In the genomic region with DNA sequence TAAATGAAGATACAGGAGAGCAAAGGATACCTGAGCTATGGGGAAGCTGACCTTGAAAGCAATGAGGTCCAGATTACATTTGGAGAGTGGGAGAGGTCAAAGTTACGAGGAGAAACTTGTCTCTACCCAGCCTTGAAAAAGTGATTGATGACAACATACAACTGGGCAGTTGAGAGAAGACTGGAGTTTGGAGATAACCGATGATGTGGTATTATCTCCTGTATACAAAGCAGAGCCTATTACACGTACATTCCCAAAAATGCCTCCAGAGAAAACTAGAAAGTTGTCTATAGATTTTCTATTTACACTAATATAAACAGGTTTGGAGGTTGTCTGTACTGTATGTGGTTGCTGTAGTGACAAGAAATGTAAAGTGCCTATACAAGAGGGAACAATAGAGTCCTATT, we compare ENCODE assay signal across 1 cellular context.
TF ChIP-seq lines count a peak whose summit lies in the region.

No MANE protein-coding gene starts in this region.

TF ChIP-seq in K562, 482 proteins besides CTCF, POLR2A, EP300 and RAD21 (continued from another document and continues in another):
- TF ChIP-seq, protein P1, sequence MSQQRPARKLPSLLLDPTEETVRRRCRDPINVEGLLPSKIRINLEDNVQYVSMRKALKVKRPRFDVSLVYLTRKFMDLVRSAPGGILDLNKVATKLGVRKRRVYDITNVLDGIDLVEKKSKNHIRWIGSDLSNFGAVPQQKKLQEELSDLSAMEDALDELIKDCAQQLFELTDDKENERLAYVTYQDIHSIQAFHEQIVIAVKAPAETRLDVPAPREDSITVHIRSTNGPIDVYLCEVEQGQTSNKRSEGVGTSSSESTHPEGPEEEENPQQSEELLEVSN (IDR thresholded peaks at IDR 0.05; ENCODE audit: borderline replicate concordance in 1 of 2, extremely low read depth in 1 of 2, insufficient read depth in 1 of 2, insufficient read length in 1 of 2, low read depth in 1 of 2, low read length in 1 of 2, poor library complexity in 1 of 2, severe bottlenecking in 1 of 2), result no peak
- TF ChIP-seq TEAD1 (CRISPR knock-in tag; IDR thresholded peaks at IDR 0.05) (peak; percentile 39 to 80; a peak in 2 of 4 replicates), BHLHE40 (IDR thresholded peaks at IDR 0.05; ENCODE audit: low read length) (peak; percentile 27; the same call in 1 of the 2 replicates), SP1 (CRISPR knock-in tag; IDR thresholded peaks at IDR 0.05) (no peak), SMARCB1 (IDR thresholded peaks at IDR 0.05; ENCODE audit: insufficient read length, low read depth) (no peak), NR2C1 (IDR thresholded peaks at IDR 0.05) (peak; percentile 82), NR2C1 (tag; IDR thresholded peaks at IDR 0.05) (peak; percentile 90), HCFC1 (IDR thresholded peaks at IDR 0.05; ENCODE audit: low read depth, low read length) (no peak), ZNF586 (CRISPR knock-in tag; conservative IDR thresholded peaks at IDR 0.05) (no peak), KLF10 (CRISPR knock-in tag; IDR thresholded peaks at IDR 0.05) (no peak), LCOR (CRISPR knock-in tag; IDR thresholded peaks at IDR 0.05) (peak; percentile 79), CAMTA2 (CRISPR knock-in tag; conservative IDR thresholded peaks at IDR 0.05) (no peak), NR2F6 (CRISPR knock-in tag; IDR thresholded peaks at IDR 0.05) (no peak), KDM1A (IDR thresholded peaks at IDR 0.05) (peak; percentile 98), JUND (IDR thresholded peaks at IDR 0.05; ENCODE audit: borderline replicate concordance, low read depth, low read length) (peak; percentile 90), JUND (tag; IDR thresholded peaks at IDR 0.05; ENCODE audit: borderline replicate concordance, low read depth, low read length) (peak; percentile 81; the same call in 1 of the 3 replicates), ZNF589 (CRISPR knock-in tag; IDR thresholded peaks at IDR 0.05; ENCODE audit: low read depth) (peak; percentile 78), ZNF24 (IDR thresholded peaks at IDR 0.05) (peak; percentile 73; the same call in 1 of the 2 replicates), BCL6 (CRISPR knock-in tag; IDR thresholded peaks at IDR 0.05) (no peak), ZNF165 (CRISPR knock-in tag; IDR thresholded peaks at IDR 0.05; ENCODE audit: borderline replicate concordance) (no peak), RFX5 (IDR thresholded peaks at IDR 0.05; ENCODE audit: low read depth, low read length) (no peak), ETS2 (tag; IDR thresholded peaks at IDR 0.05; ENCODE audit: borderline replicate concordance, poor library complexity, severe bottlenecking) (no peak), ZNF766 (CRISPR knock-in tag; conservative IDR thresholded peaks at IDR 0.05) (peak; percentile 70; the same call in 1 of the 2 replicates), KHSRP (IDR thresholded peaks at IDR 0.05) (no peak; the same call in 1 of the 2 replicates), SMARCA5 (IDR thresholded peaks at IDR 0.05) (no peak), EZH2 (IDR thresholded peaks at IDR 0.05; ENCODE audit: borderline replicate concordance, low read depth, low read length) (no peak), COPS2 (conservative IDR thresholded peaks at IDR 0.05) (no peak), FOXJ3 (CRISPR knock-in tag; IDR thresholded peaks at IDR 0.05) (no peak), ZNF354B (CRISPR knock-in tag; IDR thresholded peaks at IDR 0.05) (peak; percentile 27; the same call in 1 of the 2 replicates), RBM39 (optimal IDR thresholded peaks at IDR 0.05; ENCODE audit: low read depth, low read length) (no peak), MCM5 (IDR thresholded peaks at IDR 0.05; ENCODE audit: low read depth) (no peak), ZFP1 (CRISPR knock-in tag; IDR thresholded peaks at IDR 0.05) (no peak), ZNF232 (CRISPR knock-in tag; IDR thresholded peaks at IDR 0.05) (no peak), SIX5 (IDR thresholded peaks at IDR 0.05; ENCODE audit: borderline replicate concordance in 1 of 2, insufficient read depth in 1 of 2, low read depth in 1 of 2, low read length in 2 of 2) (no peak), ADNP (tag; IDR thresholded peaks at IDR 0.05) (peak; percentile 81)
- TF ChIP-seq, protein P2, sequence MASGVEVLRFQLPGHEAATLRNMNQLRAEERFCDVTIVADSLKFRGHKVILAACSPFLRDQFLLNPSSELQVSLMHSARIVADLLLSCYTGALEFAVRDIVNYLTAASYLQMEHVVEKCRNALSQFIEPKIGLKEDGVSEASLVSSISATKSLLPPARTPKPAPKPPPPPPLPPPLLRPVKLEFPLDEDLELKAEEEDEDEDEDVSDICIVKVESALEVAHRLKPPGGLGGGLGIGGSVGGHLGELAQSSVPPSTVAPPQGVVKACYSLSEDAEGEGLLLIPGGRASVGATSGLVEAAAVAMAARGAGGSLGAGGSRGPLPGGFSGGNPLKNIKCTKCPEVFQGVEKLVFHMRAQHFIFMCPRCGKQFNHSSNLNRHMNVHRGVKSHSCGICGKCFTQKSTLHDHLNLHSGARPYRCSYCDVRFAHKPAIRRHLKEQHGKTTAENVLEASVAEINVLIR (CRISPR knock-in tag; IDR thresholded peaks at IDR 0.05), result 0 out of 2 replicates have a peak, but pooled peaks have one; percentile 40
- TF ChIP-seq, protein P3, sequence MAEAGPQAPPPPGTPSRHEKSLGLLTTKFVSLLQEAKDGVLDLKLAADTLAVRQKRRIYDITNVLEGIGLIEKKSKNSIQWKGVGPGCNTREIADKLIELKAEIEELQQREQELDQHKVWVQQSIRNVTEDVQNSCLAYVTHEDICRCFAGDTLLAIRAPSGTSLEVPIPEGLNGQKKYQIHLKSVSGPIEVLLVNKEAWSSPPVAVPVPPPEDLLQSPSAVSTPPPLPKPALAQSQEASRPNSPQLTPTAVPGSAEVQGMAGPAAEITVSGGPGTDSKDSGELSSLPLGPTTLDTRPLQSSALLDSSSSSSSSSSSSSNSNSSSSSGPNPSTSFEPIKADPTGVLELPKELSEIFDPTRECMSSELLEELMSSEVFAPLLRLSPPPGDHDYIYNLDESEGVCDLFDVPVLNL (CRISPR knock-in tag; IDR thresholded peaks at IDR 0.05; ENCODE audit: low read depth), result no peak
- TF ChIP-seq, protein P4, sequence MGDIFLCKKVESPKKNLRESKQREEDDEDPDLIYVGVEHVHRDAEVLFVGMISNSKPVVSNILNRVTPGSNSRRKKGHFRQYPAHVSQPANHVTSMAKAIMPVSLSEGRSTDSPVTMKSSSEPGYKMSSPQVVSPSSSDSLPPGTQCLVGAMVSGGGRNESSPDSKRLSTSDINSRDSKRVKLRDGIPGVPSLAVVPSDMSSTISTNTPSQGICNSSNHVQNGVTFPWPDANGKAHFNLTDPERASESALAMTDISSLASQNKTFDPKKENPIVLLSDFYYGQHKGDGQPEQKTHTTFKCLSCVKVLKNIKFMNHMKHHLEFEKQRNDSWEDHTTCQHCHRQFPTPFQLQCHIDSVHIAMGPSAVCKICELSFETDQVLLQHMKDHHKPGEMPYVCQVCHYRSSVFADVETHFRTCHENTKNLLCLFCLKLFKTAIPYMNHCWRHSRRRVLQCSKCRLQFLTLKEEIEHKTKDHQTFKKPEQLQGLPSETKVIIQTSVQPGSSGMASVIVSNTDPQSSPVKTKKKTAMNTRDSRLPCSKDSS (IDR thresholded peaks at IDR 0.05; ENCODE audit: low read depth, partially characterized antibody), result no peak
- TF ChIP-seq, protein P5, sequence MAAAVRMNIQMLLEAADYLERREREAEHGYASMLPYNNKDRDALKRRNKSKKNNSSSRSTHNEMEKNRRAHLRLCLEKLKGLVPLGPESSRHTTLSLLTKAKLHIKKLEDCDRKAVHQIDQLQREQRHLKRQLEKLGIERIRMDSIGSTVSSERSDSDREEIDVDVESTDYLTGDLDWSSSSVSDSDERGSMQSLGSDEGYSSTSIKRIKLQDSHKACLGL (CRISPR knock-in tag; IDR thresholded peaks at IDR 0.05; ENCODE audit: borderline replicate concordance, poor library complexity, severe bottlenecking), result no peak
- TF ChIP-seq, protein P6, sequence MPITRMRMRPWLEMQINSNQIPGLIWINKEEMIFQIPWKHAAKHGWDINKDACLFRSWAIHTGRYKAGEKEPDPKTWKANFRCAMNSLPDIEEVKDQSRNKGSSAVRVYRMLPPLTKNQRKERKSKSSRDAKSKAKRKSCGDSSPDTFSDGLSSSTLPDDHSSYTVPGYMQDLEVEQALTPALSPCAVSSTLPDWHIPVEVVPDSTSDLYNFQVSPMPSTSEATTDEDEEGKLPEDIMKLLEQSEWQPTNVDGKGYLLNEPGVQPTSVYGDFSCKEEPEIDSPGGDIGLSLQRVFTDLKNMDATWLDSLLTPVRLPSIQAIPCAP (CRISPR knock-in tag; IDR thresholded peaks at IDR 0.05; ENCODE audit: borderline replicate concordance), result no peak
- TF ChIP-seq, protein P7, sequence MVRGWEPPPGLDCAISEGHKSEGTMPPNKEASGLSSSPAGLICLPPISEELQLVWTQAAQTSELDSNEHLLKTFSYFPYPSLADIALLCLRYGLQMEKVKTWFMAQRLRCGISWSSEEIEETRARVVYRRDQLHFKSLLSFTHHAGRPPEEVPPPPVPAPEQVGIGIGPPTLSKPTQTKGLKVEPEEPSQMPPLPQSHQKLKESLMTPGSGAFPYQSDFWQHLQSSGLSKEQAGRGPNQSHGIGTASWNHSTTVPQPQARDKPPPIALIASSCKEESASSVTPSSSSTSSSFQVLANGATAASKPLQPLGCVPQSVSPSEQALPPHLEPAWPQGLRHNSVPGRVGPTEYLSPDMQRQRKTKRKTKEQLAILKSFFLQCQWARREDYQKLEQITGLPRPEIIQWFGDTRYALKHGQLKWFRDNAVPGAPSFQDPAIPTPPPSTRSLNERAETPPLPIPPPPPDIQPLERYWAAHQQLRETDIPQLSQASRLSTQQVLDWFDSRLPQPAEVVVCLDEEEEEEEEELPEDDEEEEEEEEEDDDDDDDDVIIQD (CRISPR knock-in tag; IDR thresholded peaks at IDR 0.05), result no peak
- TF ChIP-seq, protein P8, sequence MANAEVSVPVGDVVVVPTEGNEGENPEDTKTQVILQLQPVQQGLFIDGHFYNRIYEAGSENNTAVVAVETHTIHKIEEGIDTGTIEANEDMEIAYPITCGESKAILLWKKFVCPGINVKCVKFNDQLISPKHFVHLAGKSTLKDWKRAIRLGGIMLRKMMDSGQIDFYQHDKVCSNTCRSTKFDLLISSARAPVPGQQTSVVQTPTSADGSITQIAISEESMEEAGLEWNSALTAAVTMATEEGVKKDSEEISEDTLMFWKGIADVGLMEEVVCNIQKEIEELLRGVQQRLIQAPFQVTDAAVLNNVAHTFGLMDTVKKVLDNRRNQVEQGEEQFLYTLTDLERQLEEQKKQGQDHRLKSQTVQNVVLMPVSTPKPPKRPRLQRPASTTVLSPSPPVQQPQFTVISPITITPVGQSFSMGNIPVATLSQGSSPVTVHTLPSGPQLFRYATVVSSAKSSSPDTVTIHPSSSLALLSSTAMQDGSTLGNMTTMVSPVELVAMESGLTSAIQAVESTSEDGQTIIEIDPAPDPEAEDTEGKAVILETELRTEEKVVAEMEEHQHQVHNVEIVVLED (CRISPR knock-in tag; IDR thresholded peaks at IDR 0.05), result no peak
- TF ChIP-seq, protein P9, sequence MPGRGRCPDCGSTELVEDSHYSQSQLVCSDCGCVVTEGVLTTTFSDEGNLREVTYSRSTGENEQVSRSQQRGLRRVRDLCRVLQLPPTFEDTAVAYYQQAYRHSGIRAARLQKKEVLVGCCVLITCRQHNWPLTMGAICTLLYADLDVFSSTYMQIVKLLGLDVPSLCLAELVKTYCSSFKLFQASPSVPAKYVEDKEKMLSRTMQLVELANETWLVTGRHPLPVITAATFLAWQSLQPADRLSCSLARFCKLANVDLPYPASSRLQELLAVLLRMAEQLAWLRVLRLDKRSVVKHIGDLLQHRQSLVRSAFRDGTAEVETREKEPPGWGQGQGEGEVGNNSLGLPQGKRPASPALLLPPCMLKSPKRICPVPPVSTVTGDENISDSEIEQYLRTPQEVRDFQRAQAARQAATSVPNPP (IDR thresholded peaks at IDR 0.05; ENCODE audit: borderline replicate concordance, insufficient read depth, insufficient read length), result no peak
- TF ChIP-seq, protein P10, sequence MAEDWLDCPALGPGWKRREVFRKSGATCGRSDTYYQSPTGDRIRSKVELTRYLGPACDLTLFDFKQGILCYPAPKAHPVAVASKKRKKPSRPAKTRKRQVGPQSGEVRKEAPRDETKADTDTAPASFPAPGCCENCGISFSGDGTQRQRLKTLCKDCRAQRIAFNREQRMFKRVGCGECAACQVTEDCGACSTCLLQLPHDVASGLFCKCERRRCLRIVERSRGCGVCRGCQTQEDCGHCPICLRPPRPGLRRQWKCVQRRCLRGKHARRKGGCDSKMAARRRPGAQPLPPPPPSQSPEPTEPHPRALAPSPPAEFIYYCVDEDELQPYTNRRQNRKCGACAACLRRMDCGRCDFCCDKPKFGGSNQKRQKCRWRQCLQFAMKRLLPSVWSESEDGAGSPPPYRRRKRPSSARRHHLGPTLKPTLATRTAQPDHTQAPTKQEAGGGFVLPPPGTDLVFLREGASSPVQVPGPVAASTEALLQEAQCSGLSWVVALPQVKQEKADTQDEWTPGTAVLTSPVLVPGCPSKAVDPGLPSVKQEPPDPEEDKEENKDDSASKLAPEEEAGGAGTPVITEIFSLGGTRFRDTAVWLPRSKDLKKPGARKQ (CRISPR knock-in tag; IDR thresholded peaks at IDR 0.05), result no peak
- TF ChIP-seq, protein P11, sequence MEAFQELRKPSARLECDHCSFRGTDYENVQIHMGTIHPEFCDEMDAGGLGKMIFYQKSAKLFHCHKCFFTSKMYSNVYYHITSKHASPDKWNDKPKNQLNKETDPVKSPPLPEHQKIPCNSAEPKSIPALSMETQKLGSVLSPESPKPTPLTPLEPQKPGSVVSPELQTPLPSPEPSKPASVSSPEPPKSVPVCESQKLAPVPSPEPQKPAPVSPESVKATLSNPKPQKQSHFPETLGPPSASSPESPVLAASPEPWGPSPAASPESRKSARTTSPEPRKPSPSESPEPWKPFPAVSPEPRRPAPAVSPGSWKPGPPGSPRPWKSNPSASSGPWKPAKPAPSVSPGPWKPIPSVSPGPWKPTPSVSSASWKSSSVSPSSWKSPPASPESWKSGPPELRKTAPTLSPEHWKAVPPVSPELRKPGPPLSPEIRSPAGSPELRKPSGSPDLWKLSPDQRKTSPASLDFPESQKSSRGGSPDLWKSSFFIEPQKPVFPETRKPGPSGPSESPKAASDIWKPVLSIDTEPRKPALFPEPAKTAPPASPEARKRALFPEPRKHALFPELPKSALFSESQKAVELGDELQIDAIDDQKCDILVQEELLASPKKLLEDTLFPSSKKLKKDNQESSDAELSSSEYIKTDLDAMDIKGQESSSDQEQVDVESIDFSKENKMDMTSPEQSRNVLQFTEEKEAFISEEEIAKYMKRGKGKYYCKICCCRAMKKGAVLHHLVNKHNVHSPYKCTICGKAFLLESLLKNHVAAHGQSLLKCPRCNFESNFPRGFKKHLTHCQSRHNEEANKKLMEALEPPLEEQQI (IDR thresholded peaks at IDR 0.05), result peak; percentile 54; the same call in 1 of the 2 replicates
- TF ChIP-seq, protein P12, sequence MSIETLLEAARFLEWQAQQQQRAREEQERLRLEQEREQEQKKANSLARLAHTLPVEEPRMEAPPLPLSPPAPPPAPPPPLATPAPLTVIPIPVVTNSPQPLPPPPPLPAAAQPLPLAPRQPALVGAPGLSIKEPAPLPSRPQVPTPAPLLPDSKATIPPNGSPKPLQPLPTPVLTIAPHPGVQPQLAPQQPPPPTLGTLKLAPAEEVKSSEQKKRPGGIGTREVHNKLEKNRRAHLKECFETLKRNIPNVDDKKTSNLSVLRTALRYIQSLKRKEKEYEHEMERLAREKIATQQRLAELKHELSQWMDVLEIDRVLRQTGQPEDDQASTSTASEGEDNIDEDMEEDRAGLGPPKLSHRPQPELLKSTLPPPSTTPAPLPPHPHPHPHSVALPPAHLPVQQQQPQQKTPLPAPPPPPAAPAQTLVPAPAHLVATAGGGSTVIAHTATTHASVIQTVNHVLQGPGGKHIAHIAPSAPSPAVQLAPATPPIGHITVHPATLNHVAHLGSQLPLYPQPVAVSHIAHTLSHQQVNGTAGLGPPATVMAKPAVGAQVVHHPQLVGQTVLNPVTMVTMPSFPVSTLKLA (conservative IDR thresholded peaks at IDR 0.05), result peak in 1 of 2 experiments; percentile 47; a peak in 1 of 4 replicates
